ENCODE assay signal across 12 cellular contexts in the genomic region with DNA sequence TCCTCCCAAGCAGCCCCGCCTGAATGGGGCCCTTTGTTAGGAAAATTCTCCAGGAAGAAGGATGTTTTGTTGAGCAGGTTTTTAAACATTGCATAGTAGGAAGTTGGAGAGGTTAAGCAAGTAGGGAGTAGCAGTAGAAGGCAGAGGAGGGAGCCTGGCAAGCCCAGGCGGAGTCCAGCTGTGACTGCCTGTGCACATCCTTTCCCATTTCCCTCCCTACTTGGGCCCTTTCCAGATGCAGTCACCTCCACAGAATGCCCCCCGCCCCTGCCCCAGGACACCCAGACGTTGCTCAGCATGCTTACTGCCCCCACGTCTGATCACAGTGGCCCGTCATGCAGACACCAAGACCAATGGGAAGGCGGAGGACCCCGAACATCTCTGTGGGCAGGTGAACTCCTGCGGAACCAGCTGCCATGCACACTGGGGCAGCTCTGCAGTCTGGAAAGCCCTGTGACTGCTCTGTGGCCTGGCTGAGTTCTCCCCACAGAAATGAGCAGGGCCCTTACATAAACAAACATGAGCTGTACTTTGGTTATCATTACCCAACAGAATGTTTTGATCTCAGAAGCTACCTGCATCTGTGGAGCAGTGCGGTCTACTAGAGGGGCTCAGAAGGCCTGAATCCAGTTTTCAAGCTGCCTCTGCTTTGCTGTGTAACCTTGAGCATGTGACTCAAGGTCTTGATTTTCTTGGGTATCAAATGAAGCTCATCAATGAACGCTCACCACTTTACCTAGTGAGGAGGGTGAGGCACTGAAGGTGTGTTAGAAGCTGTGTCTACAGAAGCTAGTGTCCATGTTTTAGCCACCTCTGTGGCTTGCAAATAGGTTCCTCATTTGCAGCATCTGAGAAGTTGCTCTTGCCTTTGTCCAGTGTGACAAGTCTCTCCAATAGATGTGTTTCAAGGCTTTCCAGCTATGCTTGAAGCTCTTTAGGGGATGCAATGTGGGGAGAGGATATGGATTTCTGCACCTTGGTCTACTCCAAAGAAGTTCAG.
DNase-seq lines count a peak whose midpoint lies in the region; ATAC-seq and TF ChIP-seq lines count a peak whose summit lies in the region.
"Had no signal": no experiment of that assay in that cellular context is flagged by ENCODE, and none has a peak within 500 bp of the region (broad histone marks: within the 10 kb centered on the region; RNA-seq: fewer than 3 reads in every experiment).

No MANE protein-coding gene starts in this region.

- peaks cover 6 to 14% of the 10 kb centered on the region in 2 donors for H3K4me1 ChIP-seq in esophagus (ENCODE audit: control insufficient read depth in 2 of 2, insufficient read depth in 2 of 2, low read length in 1 of 2)
- peaks cover 0 to 6% of the 10 kb centered on the region in 2 donors for H3K4me1 ChIP-seq in left lung
- H3K4me1 ChIP-seq in aorta (ENCODE audit: control insufficient read depth in 1 of 2, insufficient read depth in 2 of 2, low read length in 2 of 2), result no peaks in the 10 kb centered on the region

- H3K27me3 ChIP-seq in esophagus (ENCODE audit: control insufficient read depth in 1 of 2, insufficient read depth in 2 of 2, low read length in 2 of 2) (no peaks in the 10 kb centered on the region), left lung (no peaks in the 10 kb centered on the region), aorta (ENCODE audit: control insufficient read depth in 1 of 2, insufficient read depth in 2 of 2, low read length in 1 of 2) (no peaks in the 10 kb centered on the region)

- H3K27ac ChIP-seq in esophagus (ENCODE audit: low read depth in 2 of 2, low read length in 1 of 2) (peak overlapping the region; percentile 62 to 83), left lung (peak overlapping the region in 1 of 2 donors; percentile 1), aorta (ENCODE audit: low read depth in 1 of 2, low read length in 2 of 2) (no peak overlapping the region)

- no peak for TF ChIP-seq CTCF in left lung (IDR thresholded peaks at IDR 0.05)

- intact Hi-C loops in Right ventricle myocardium superior (cut with DNase I) (no loop called here), cardiac septum (cut with DNase I) (loop anchor here (5.0 kb wide), 1 partner anchor 48 kb away; no protein-coding TSS in a partner anchor), left lung (cut with DNase I) (no loop called here), aorta (cut with DNase I) (no loop called here)

- peak; percentile 50 for ATAC-seq in Right ventricle myocardium superior (ENCODE audit: poor library complexity)
- peak; percentile 64 for ATAC-seq in left lung
- ATAC-seq in aorta (ENCODE audit: low FRiP score), result peak; percentile 30

- H3K36me3 ChIP-seq in esophagus (ENCODE audit: control insufficient read depth in 2 of 2, insufficient read depth in 2 of 2, low read length in 1 of 2), result no peaks in the 10 kb centered on the region
- no peaks in the 10 kb centered on the region for H3K36me3 ChIP-seq in left lung
- no peaks in the 10 kb centered on the region for H3K36me3 ChIP-seq in aorta (ENCODE audit: control insufficient read depth in 1 of 2, insufficient read depth in 2 of 2, low read length in 1 of 2)

- DNase-seq in Right ventricle myocardium superior, result peak; percentile 61
- no peak for DNase-seq in cardiac septum (ENCODE audit: low spot score)
- DNase-seq in left lung, result no peak
- DNase-seq in aorta, result no peak
- DNase-seq in stimulated activated CD4-positive, alpha-beta T cell treated with anti-CD3 and anti-CD28 coated beads, Interleukin-4, amount 100 ng/mL, for 24 hours, result no peak
- DNase-seq in NK-92 (lab: John Stamatoyannopoulos, UW; ENCODE audit: unreplicated experiment), result no peak
- no peak for DNase-seq in mucosa of gallbladder (ENCODE audit: low spot score)
- DNase-seq: caudate nucleus, DMS79 treated with DMSO at 0.1 percent for 48 hours, erythroblast, NCI-H146 had no signal

- 51 to 56% methylated on average over 11 of the region's 11 CpGs for WGBS in esophagus, 2 donors
- WGBS in aorta, 2 donors, result 87% methylated on average over 11 of the region's 11 CpGs

- H3K4me3 ChIP-seq in esophagus (ENCODE audit: low read depth in 1 of 2, low read length in 2 of 2) (no peak overlapping the region), left lung (no peak overlapping the region), aorta (ENCODE audit: low read length in 2 of 2) (no peak overlapping the region)

- H3K9me3 ChIP-seq in esophagus (ENCODE audit: control insufficient read depth in 2 of 2, insufficient read depth in 1 of 2, low read depth in 1 of 2, low read length in 1 of 2) (no peaks in the 10 kb centered on the region), left lung (no peaks in the 10 kb centered on the region), aorta (ENCODE audit: control insufficient read depth, low read length) (no peaks in the 10 kb centered on the region)

Comparison
In these comparisons a context has a peak if more than half of its experiments do, and no peak if none do; other contexts are left out.
1. H3K27ac ChIP-seq: peak in esophagus (2 of 2); none in aorta (0 of 2).
2. Peak in every context shown above with its lines, with median percentiles within 50 percentile points of each other: ATAC-seq.